In the genomic region with DNA sequence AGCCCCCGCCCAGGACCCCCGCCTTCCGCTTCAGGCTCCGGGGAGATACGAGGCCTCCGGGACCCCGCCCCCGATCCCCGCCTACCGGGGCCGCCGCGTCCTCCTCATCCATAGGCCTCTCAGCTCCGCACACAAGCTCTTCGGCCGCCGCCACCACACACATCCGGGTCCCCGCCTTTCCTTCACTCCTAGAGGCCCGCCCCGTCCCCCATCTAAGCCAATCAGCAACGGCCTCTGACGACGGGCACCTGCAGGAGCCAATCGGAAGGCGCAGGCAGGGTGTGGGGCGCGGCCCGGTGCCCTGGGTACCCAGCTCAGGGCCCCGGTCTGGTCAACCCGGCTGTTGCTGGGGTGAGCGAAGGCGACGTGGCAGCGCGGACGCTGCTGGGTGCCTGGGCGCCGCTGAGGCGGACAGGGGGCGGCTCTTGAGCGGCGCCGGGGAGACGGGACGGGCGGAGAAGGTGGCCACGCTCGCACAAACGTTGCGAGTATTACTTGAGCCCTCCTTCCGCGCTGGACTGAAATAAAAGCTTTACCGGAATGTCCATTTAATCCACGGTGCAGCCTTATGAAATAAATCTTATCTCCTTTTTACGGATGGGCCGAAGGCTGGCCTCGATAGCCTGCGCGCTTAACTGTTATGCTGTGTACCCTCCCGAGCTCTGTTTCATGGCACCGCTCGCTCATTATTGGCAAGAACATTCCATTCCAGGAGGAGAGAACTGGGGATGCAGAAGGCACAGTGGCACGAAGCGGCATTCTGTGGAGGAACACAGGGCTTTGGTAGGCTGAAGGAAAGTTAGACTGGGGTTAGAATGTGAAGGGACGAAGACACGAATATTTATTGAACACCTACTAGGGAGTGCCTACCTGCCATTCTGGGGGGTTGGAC, we compare ENCODE assay signal across 8 cellular contexts. TPM values are rescaled to one million over a fixed set of nuclear protein-coding genes. Genes with fewer than 3 reads are reported as not detected.
A peak's percentile ranks its signal among the peaks of the same experiment; 100 is the strongest.
DNase-seq lines count a peak whose midpoint lies in the region; ATAC-seq lines count a peak whose summit lies in the region.

A gene with protein sequence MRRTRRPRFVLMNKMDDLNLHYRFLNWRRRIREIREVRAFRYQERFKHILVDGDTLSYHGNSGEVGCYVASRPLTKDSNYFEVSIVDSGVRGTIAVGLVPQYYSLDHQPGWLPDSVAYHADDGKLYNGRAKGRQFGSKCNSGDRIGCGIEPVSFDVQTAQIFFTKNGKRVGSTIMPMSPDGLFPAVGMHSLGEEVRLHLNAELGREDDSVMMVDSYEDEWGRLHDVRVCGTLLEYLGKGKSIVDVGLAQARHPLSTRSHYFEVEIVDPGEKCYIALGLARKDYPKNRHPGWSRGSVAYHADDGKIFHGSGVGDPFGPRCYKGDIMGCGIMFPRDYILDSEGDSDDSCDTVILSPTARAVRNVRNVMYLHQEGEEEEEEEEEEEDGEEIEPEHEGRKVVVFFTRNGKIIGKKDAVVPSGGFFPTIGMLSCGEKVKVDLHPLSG (minus strand): TSS at position 165 of the 892 bp plus-strand sequence. CDS start 57 bp downstream, at position 108.

- CTCF ChIA-PET in CD8-positive, alpha-beta memory T cell (lab: Charles Lee): interaction anchor here (0.7 to 6.2 kb wide), 9 partner anchors 14 to 242 kb away, joined by 3 to 55 read pairs (median 8); a partner anchor contains a TSS

- H3K4me1 ChIP-seq in CD8-positive, alpha-beta memory T cell (ENCODE audit: insufficient read depth, low read length): peaks cover 21% of the 10 kb centered on the region

- H3K27me3 Mint-ChIP-seq in CD8-positive, alpha-beta memory T cell: peaks cover 0 to 1% of the 10 kb centered on the region in 2 donors
- no peaks in the 10 kb centered on the region for H3K27me3 Mint-ChIP-seq in memory B cell

- H3K27ac ChIP-seq in CD8-positive, alpha-beta memory T cell (ENCODE audit: low read depth, low read length): peak within 1 kb of the TSS; percentile 84

- peak within 1 kb of the TSS; percentile 87 for H3K4me3 ChIP-seq in CD8-positive, alpha-beta memory T cell (ENCODE audit: low read length)

- ATAC-seq in GM19468 (IDR thresholded peaks at IDR 0.05; ENCODE audit: extremely low read depth, unreplicated experiment) (peak; percentile 90), memory B cell (ENCODE audit: low read depth) (peak; percentile 95)

- H3K36me3 ChIP-seq in CD8-positive, alpha-beta memory T cell (ENCODE audit: insufficient read depth, low read length): peaks cover 17% of the 10 kb centered on the region

- H3K4me3 Mint-ChIP-seq in CD8-positive, alpha-beta memory T cell: peak within 1 kb of the TSS; percentile 85 to 95 (median 91)
- H3K4me3 Mint-ChIP-seq in memory B cell: peak within 1 kb of the TSS; percentile 92

- H3K9me3 Mint-ChIP-seq in CD8-positive, alpha-beta memory T cell: no peaks in the 10 kb centered on the region
- H3K9me3 Mint-ChIP-seq in memory B cell: no peaks in the 10 kb centered on the region

- POLR2A ChIA-PET in CD8-positive, alpha-beta memory T cell (lab: Charles Lee): interaction anchor here (0.6 to 2.2 kb wide), 15 partner anchors 12 to 422 kb away, joined by 3 to 18 read pairs (median 6); a partner anchor contains a TSS

- peak; percentile 95 to 98 (median 96) for DNase-seq in CD8-positive, alpha-beta memory T cell
- DNase-seq in HS-5 (ENCODE audit: low read depth) (peak; percentile 82), memory B cell (ENCODE audit: low spot score in 2 of 2) (peak; percentile 98 to 99)
- DNase-seq in NK-92 treated with Interleukin-12 subunit alpha and Interleukin-12 subunit beta, amount 100 ng/mL, for 24 hours (lab: John Stamatoyannopoulos, UW): peak; percentile 93
- DNase-seq in activated CD8-positive, alpha-beta memory T cell treated with anti-CD3 and anti-CD28 coated beads for 24 hours: peak; percentile 100
- DNase-seq in effector CD8-positive, alpha-beta T cell (lab: John Stamatoyannopoulos, UW): peak; percentile 96
- DNase-seq in stimulated activated CD8-positive, alpha-beta memory T cell treated with anti-CD3 and anti-CD28 coated beads, Interleukin-12 subunit alpha, Interleukin-12 subunit beta, amount 100 ng/mL, for 24 hours (ENCODE audit: extremely low read depth): peak; percentile 85

- H3K4me1 Mint-ChIP-seq in CD8-positive, alpha-beta memory T cell: peaks cover 38 to 61% (median 50%) of the 10 kb centered on the region in 3 donors
- peaks cover 24% of the 10 kb centered on the region for H3K4me1 Mint-ChIP-seq in memory B cell

- no peaks in the 10 kb centered on the region for H3K9me3 ChIP-seq in CD8-positive, alpha-beta memory T cell (ENCODE audit: low read length)

- peak within 1 kb of the TSS; percentile 83 to 98 (median 93) for H3K27ac Mint-ChIP-seq in CD8-positive, alpha-beta memory T cell
- H3K27ac Mint-ChIP-seq in memory B cell: peak within 1 kb of the TSS; percentile 96

- H3K36me3 Mint-ChIP-seq in CD8-positive, alpha-beta memory T cell: peaks cover 0 to 43% (median 0%) of the 10 kb centered on the region in 3 donors
- H3K36me3 Mint-ChIP-seq in memory B cell: peaks cover 14% of the 10 kb centered on the region

- H3K27me3 ChIP-seq in CD8-positive, alpha-beta memory T cell (ENCODE audit: insufficient read depth, low read length, poor library complexity, severe bottlenecking): no peaks in the 10 kb centered on the region

RNA-seq across cellular contexts. Expression of the gene that starts here (rescaled TPM):
- 10 to 100 TPM; 40.1 to 43.3 TPM for total RNA-seq in CD8-positive, alpha-beta memory T cell
- 63.0 TPM for polyA plus RNA-seq in CD8-positive, alpha-beta memory T cell

Comparison
In these comparisons a context has a peak if more than half of its experiments do, and no peak if none do; other contexts are left out.
1. Peak in every context shown above with its lines: DNase-seq, ATAC-seq, H3K4me3 ChIP-seq and H3K27ac ChIP-seq.